21 cellular contexts compared by ENCODE assay signal in genomic region chr2:222811828-222812227, GRCh38.
"Had no signal": no experiment of that assay in that cellular context is flagged by ENCODE, and none has a peak within 500 bp of the region (broad histone marks: within the 10 kb centered on the region; RNA-seq: fewer than 3 reads in every experiment).

No MANE protein-coding gene starts in this region.

- DNase-seq: effector memory CD8-positive, alpha-beta T cell; immature natural killer cell; left cardiac atrium; left ventricle myocardium inferior; lower lobe of right lung; natural killer cell; occipital lobe; psoas muscle; retina; right lobe of liver; stimulated activated CD4-positive, alpha-beta T cell treated with anti-CD3 and anti-CD28 coated beads, Interleukin-4, amount 100 ng/mL, for 1 hour; stimulated activated CD8-positive, alpha-beta memory T cell treated with anti-CD3 and anti-CD28 coated beads, Interleukin-4, amount 100 ng/mL, for 48 hours; trophoblast cell had no signal

- H3K27ac ChIP-seq: epithelial cell of prostate, esophagus muscularis mucosa, gastroesophageal sphincter, left ventricle myocardium inferior, lower lobe of right lung, neural progenitor cell, psoas muscle, right lobe of liver had no signal

- H3K36me3 Mint-ChIP-seq: immature natural killer cell; memory B cell; mesothelial cell of epicardium; natural killer cell; neural progenitor cell; stimulated activated effector memory CD8-positive, alpha-beta T cell treated with anti-CD3 and anti-CD28 coated beads, Interleukin-12 subunit alpha, Interleukin-12 subunit beta, amount 100 ng/mL, for 72 hours had no signal

- H3K4me1 Mint-ChIP-seq: immature natural killer cell, natural killer cell, neural progenitor cell had no signal

- H2AFZ ChIP-seq: neural progenitor cell had no signal

- ATAC-seq: effector memory CD8-positive, alpha-beta T cell; gastroesophageal sphincter; left cardiac atrium; lower lobe of right lung; natural killer cell; psoas muscle; right lobe of liver; stimulated activated effector memory CD8-positive, alpha-beta T cell treated with anti-CD3 and anti-CD28 coated beads, Interleukin-12 subunit alpha, Interleukin-12 subunit beta, amount 100 ng/mL, for 72 hours had no signal

- H3K4me2 ChIP-seq: neural progenitor cell had no signal

- H3K9me3 ChIP-seq: esophagus muscularis mucosa, gastroesophageal sphincter, left ventricle myocardium inferior, lower lobe of right lung, psoas muscle, right lobe of liver had no signal

- H3K4me1 ChIP-seq: neural progenitor cell, right lobe of liver had no signal

- H3K27me3 ChIP-seq: esophagus muscularis mucosa, gastroesophageal sphincter, neural progenitor cell, right lobe of liver had no signal

- FAIRE-seq: keratinocyte had no signal

- H3K9ac ChIP-seq: neural progenitor cell had no signal

- H3K9me3 Mint-ChIP-seq: effector memory CD8-positive, alpha-beta T cell; immature natural killer cell; memory B cell; natural killer cell; stimulated activated effector memory CD8-positive, alpha-beta T cell treated with anti-CD3 and anti-CD28 coated beads, Interleukin-12 subunit alpha, Interleukin-12 subunit beta, amount 100 ng/mL, for 72 hours had no signal

- H3K36me3 ChIP-seq: esophagus muscularis mucosa, gastroesophageal sphincter, left ventricle myocardium inferior, lower lobe of right lung, neural progenitor cell, right lobe of liver had no signal

- H3K4me3 ChIP-seq: esophagus muscularis mucosa, gastroesophageal sphincter, left ventricle myocardium inferior, lower lobe of right lung, neural progenitor cell, psoas muscle, right lobe of liver had no signal

- H3K27ac Mint-ChIP-seq: effector memory CD8-positive, alpha-beta T cell; immature natural killer cell; memory B cell; mesothelial cell of epicardium; natural killer cell; neural progenitor cell had no signal

- H3K4me3 Mint-ChIP-seq: effector memory CD8-positive, alpha-beta T cell; immature natural killer cell; memory B cell; mesothelial cell of epicardium; natural killer cell; neural progenitor cell had no signal
